Comparison of ENCODE assay signal across 15 cellular contexts in genomic region chrY:4483693-4484092, GRCh38.
DNase-seq lines count a peak whose midpoint lies in the region; ATAC-seq and TF ChIP-seq lines count a peak whose summit lies in the region.
"Had no signal": no experiment of that assay in that cellular context is flagged by ENCODE, and none has a peak within 500 bp of the region (broad histone marks: within the 10 kb centered on the region; RNA-seq: fewer than 3 reads in every experiment).

No MANE protein-coding gene starts in this region.

- H3K27me3 Mint-ChIP-seq in HFFc6 (ENCODE audit: insufficient read depth): no peaks in the 10 kb centered on the region

- TF ChIP-seq CTCF in HFFc6 (IDR thresholded peaks at IDR 0.05) (peak; percentile 54), VCaP (conservative IDR thresholded peaks at IDR 0.05) (peak; percentile 63)

- no peak overlapping the region for H3K27ac Mint-ChIP-seq in HFFc6
- H3K27ac Mint-ChIP-seq: WTC11 had no signal

- H3K27ac ChIP-seq in VCaP: no peak overlapping the region
- no peak overlapping the region for H3K27ac ChIP-seq in substantia nigra (ENCODE audit: low read depth, low read length, poor library complexity, severe bottlenecking)
- H3K27ac ChIP-seq: BLaER1 treated with 17β-estradiol and CSF1 and Interleukin-3, amounts not matched to agents 10 nM and 100 nM; gastrocnemius medialis; PC-9 had no signal

- ATAC-seq in HG02588 (IDR thresholded peaks at IDR 0.05; ENCODE audit: unreplicated experiment): no peak
- ATAC-seq in SK-N-SH treated with all-trans-retinoic acid at 6 μM for 48 hours: no peak
- ATAC-seq: gastrocnemius medialis, WTC11 had no signal

- in situ Hi-C loops in Caki2 (cut with HindIII; ENCODE audit: low pct_unique_long_range_greater_than_20kb, low sequenced_read_pairs): no loop called here

- no peaks in the 10 kb centered on the region for H3K36me3 Mint-ChIP-seq in HFFc6 (ENCODE audit: low read depth)
- H3K36me3 Mint-ChIP-seq: WTC11 had no signal

- no peaks in the 10 kb centered on the region for H3K4me1 Mint-ChIP-seq in HFFc6 (ENCODE audit: low read depth)

- H3K4me3 Mint-ChIP-seq in HFFc6: no peak overlapping the region
- H3K4me3 Mint-ChIP-seq: WTC11 had no signal

- DNase-seq in Caki2 (ENCODE audit: low read depth): peak; percentile 0
- no peak for DNase-seq in HFFc6
- peak; percentile 2 for DNase-seq in inferior parietal cortex (ENCODE audit: extremely low spot score)
- DNase-seq in substantia nigra (lab: John Stamatoyannopoulos, UW): no peak
- no peak for DNase-seq in NCI-H1105 treated with DMSO at 0.1 percent for 48 hours (lab: John Stamatoyannopoulos, UW)
- DNase-seq: activated naive CD4-positive, alpha-beta T cell; gastrocnemius medialis; islet precursor cell; NCI-H446 treated with DMSO at 0.1 percent for 48 hours; PC-9 had no signal

- no peaks in the 10 kb centered on the region for H3K9me3 Mint-ChIP-seq in HFFc6
- H3K9me3 Mint-ChIP-seq: WTC11 had no signal

TF ChIP-seq in SK-N-SH treated with all-trans-retinoic acid at 6 μM for 48 hours, 23 proteins besides CTCF, POLR2A, EP300 and RAD21:
- no peak for TF ChIP-seq ZNF70 (CRISPR knock-in tag; IDR thresholded peaks at IDR 0.05)
- no peak for TF ChIP-seq PPARA (CRISPR knock-in tag; IDR thresholded peaks at IDR 0.05; ENCODE audit: borderline replicate concordance)
- no peak for TF ChIP-seq CSRNP3 (CRISPR knock-in tag; IDR thresholded peaks at IDR 0.05)
- no peak for TF ChIP-seq ZFP30 (CRISPR knock-in tag; IDR thresholded peaks at IDR 0.05)
- no peak for TF ChIP-seq CREB5 (CRISPR knock-in tag; IDR thresholded peaks at IDR 0.05; ENCODE audit: low read depth)
- no peak for TF ChIP-seq SNAI2 (CRISPR knock-in tag; IDR thresholded peaks at IDR 0.05)
- TF ChIP-seq TCF4 (CRISPR knock-in tag; IDR thresholded peaks at IDR 0.05; ENCODE audit: borderline replicate concordance): no peak
- TF ChIP-seq POU6F1 (CRISPR knock-in tag; IDR thresholded peaks at IDR 0.05; ENCODE audit: borderline replicate concordance, low read depth): no peak

Comparison
In these comparisons a context has a peak if more than half of its experiments do, and no peak if none do; other contexts are left out.
1. DNase-seq: peak in Caki2 (single experiment) and inferior parietal cortex (single experiment); none in HFFc6 (single experiment), substantia nigra (0 of 49) and NCI-H1105 treated with DMSO at 0.1 percent for 48 hours (single experiment).